Comparison of ENCODE assay signal across 1 cellular context in genomic region chr6:53058388-53058890, GRCh38.
TF ChIP-seq lines count a peak whose summit lies in the region.

No MANE protein-coding gene starts in this region.

TF ChIP-seq in SK-N-SH treated with all-trans-retinoic acid at 6 μM for 48 hours, 23 proteins besides CTCF, POLR2A, EP300 and RAD21 (continued from another document):
- TF ChIP-seq CREB5 (CRISPR knock-in tag; IDR thresholded peaks at IDR 0.05; ENCODE audit: low read depth) (no peak), CSDC2 (CRISPR knock-in tag; IDR thresholded peaks at IDR 0.05) (no peak), ZNF8 (CRISPR knock-in tag; IDR thresholded peaks at IDR 0.05) (no peak), RARB (CRISPR knock-in tag; IDR thresholded peaks at IDR 0.05) (no peak), ZNF565 (CRISPR knock-in tag; conservative IDR thresholded peaks at IDR 0.05; ENCODE audit: low read depth) (no peak), CSRNP3 (CRISPR knock-in tag; IDR thresholded peaks at IDR 0.05) (no peak), TOX (CRISPR knock-in tag; IDR thresholded peaks at IDR 0.05; ENCODE audit: borderline replicate concordance) (no peak), TCF4 (CRISPR knock-in tag; IDR thresholded peaks at IDR 0.05; ENCODE audit: borderline replicate concordance) (no peak), SNAI2 (CRISPR knock-in tag; IDR thresholded peaks at IDR 0.05) (no peak), TSHZ2 (CRISPR knock-in tag; IDR thresholded peaks at IDR 0.05) (no peak), OSR1 (CRISPR knock-in tag; IDR thresholded peaks at IDR 0.05) (no peak)
TF ChIP-seq in SK-N-SH treated with all-trans-retinoic acid at 6 μM for 48 hours: peak in this region for 0.
